ENCODE assay signal across 10 cellular contexts in the genomic region with DNA sequence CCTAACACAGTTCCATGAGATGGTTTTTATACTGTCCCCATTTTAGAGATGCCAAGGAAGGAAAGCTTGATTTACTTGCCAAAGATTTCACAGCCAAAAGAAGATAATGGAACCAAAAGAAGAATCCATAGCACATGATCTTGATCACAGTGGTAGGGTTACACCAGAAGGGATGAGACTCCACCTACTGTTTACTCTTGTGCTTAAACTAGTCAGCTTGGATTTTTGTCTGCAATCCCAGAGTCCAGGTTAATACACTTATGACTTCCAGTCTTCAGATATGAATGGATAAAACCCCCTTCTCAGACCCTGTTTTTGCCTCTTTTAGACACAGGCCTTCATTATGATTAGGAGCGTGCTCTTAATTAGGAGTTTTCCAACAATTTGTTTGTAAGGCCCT.
DNase-seq lines count a peak whose midpoint lies in the region; ATAC-seq and TF ChIP-seq lines count a peak whose summit lies in the region.
"Had no signal": no experiment of that assay in that cellular context is flagged by ENCODE, and none has a peak within 500 bp of the region (broad histone marks: within the 10 kb centered on the region; RNA-seq: fewer than 3 reads in every experiment).

No MANE protein-coding gene starts in this region.

- ATAC-seq in GM18870 (IDR thresholded peaks at IDR 0.05; ENCODE audit: unreplicated experiment) (peak; percentile 30), GM18909 (IDR thresholded peaks at IDR 0.05; ENCODE audit: poor library complexity, unreplicated experiment) (no peak), GM21723 (IDR thresholded peaks at IDR 0.05; ENCODE audit: unreplicated experiment) (no peak)

- no peaks in the 10 kb centered on the region for H3K36me3 ChIP-seq in cardiac muscle cell

- peak; percentile 23; the same call in 1 of the 2 replicates for TF ChIP-seq CTCF in 22Rv1 (IDR thresholded peaks at IDR 0.05)
- TF ChIP-seq CTCF in cardiac muscle cell (IDR thresholded peaks at IDR 0.05; ENCODE audit: low read depth, low read length): peak; percentile 44

- H3K27ac ChIP-seq in 22Rv1 (no peak overlapping the region), cardiac muscle cell (no peak overlapping the region)

- no peak overlapping the region for H3K4me3 ChIP-seq in cardiac muscle cell

- no peaks in the 10 kb centered on the region for H3K27me3 ChIP-seq in cardiac muscle cell

- H3K4me1 ChIP-seq in cardiac muscle cell (ENCODE audit: low read depth): no peaks in the 10 kb centered on the region

- DNase-seq in RKO (ENCODE audit: low spot score) (peak; percentile 40), cardiac muscle cell (ENCODE audit: low read depth in 1 of 2, low spot score in 1 of 2) (peak in 1 of 2 donors; percentile 79), cerebellum (ENCODE audit: low spot score) (no peak), CD1c-positive myeloid dendritic cell (ENCODE audit: extremely low spot score) (no peak)
- DNase-seq: COR-L47; stimulated activated CD4-positive, alpha-beta T cell treated with anti-CD3 and anti-CD28 coated beads, Interleukin-15, amount 100 ng/mL, for 24 hours had no signal

- H3K9me3 ChIP-seq in cardiac muscle cell (ENCODE audit: low read depth): no peaks in the 10 kb centered on the region
